ENCODE assay signal across 7 cellular contexts in the genomic region with DNA sequence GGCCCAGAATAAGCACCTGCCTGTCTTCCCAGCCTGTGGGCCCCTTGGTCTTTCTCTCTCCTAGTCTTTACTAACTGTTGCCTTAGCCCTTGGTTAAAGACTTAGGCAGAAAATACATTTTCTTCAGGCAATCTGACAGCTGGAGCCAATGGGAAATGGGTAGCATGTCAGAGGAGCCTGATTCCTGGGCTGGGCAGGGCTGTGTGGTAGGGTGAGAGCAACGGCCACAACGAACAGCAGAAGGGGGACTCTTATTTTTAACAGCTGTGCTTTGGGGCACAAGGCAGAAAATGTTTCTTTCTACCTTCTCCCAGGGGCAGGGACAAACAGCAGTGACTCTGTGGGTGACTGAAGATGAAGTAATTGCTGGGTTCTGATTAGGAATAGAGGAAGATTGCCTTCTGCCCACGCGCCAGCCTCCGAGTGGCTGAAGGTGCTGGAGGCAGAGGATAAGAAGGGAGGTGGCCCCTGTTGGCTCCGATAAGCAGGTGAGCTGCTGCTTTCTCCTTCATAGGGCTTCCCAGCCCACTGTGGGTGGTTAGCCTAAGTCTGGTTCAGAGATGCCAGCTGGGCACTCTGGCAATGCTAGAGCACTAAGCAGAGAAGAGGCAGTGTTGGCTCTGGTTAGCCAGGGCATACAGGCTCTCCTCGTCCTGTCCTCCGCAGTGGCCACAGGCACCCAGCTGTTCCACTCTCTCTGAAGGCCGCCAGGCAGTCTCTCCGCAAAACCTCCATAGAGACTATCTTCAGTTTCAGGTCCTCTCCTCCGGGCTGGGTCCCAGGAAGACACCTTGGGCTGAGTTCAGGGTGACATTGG. TPM values are rescaled to one million over a fixed set of nuclear protein-coding genes. Genes with fewer than 3 reads are reported as not detected.
DNase-seq lines count a peak whose midpoint lies in the region; ATAC-seq and TF ChIP-seq lines count a peak whose summit lies in the region.

No MANE protein-coding gene starts in this region.

- 6 to 7% methylated on average over 11 of the region's 11 CpGs for WGBS in ectodermal cell, 2 experiments

- no peaks in the 10 kb centered on the region for H3K79me2 ChIP-seq in OCI-LY7 (ENCODE audit: insufficient read depth, low read depth, low read length)

- no peaks in the 10 kb centered on the region for H3K9me2 ChIP-seq in OCI-LY7 (ENCODE audit: insufficient read depth, low read length)

- H3K4me1 ChIP-seq in OCI-LY7 (ENCODE audit: insufficient read depth, low read length, poor library complexity, severe bottlenecking): peaks cover 31% of the 10 kb centered on the region
- H3K4me1 ChIP-seq in ectodermal cell (ENCODE audit: control insufficient read depth, insufficient read depth, low read length): peaks cover 60% of the 10 kb centered on the region

- H4K20me1 ChIP-seq in OCI-LY7 (ENCODE audit: insufficient read depth, low read length): no peaks in the 10 kb centered on the region

- TF ChIP-seq CTCF in OCI-LY7 (conservative IDR thresholded peaks at IDR 0.05; ENCODE audit: low read length): no peak

- CTCF ChIA-PET in OCI-LY7 (lab: Charles Lee; ENCODE audit: unreplicated experiment): no interaction called here

- intact Hi-C loops in OCI-LY7 (cut with micrococcal nuclease; ENCODE audit: unreplicated experiment): loop anchor here (5.0 kb wide), 2 partner anchors 311 to 864 kb away; a partner anchor contains a TSS

- peak overlapping the region; percentile 92; the same call in 1 of the 2 replicates for H2AFZ ChIP-seq in OCI-LY7 (ENCODE audit: low read length)

- ATAC-seq in GM18511 (IDR thresholded peaks at IDR 0.05; ENCODE audit: unreplicated experiment): peak; percentile 36
- ATAC-seq in HG03565 (IDR thresholded peaks at IDR 0.05; ENCODE audit: unreplicated experiment): no peak
- no peak for ATAC-seq in HG03521 (IDR thresholded peaks at IDR 0.05; ENCODE audit: unreplicated experiment)

- BruUV-seq in OCI-LY7 (replicated peaks; lab: Mats Ljungman, UMichigan): no TSS peak

- H3K27ac ChIP-seq in OCI-LY7 (ENCODE audit: low read depth, low read length, poor library complexity, severe bottlenecking): no peak overlapping the region
- no peak overlapping the region for H3K27ac ChIP-seq in ectodermal cell (ENCODE audit: insufficient read depth, low read depth, low read length, poor library complexity, severe bottlenecking)

- peak overlapping the region; percentile 95 for H3K4me2 ChIP-seq in OCI-LY7 (ENCODE audit: low read length)

- H3K9me3 ChIP-seq in OCI-LY7 (ENCODE audit: low read length) (no peaks in the 10 kb centered on the region), ectodermal cell (ENCODE audit: control insufficient read depth, low read length) (no peaks in the 10 kb centered on the region)

- POLR2A ChIA-PET in OCI-LY7 (lab: Charles Lee): interaction anchor here (0.6 to 1.2 kb wide), 4 partner anchors 8 to 190 kb away, joined by 3 to 4 read pairs (median 3); no protein-coding TSS in a partner anchor

- H3K36me3 ChIP-seq in OCI-LY7 (ENCODE audit: insufficient read depth, low read length) (no peaks in the 10 kb centered on the region), ectodermal cell (ENCODE audit: control insufficient read depth, insufficient read depth, low read length) (no peaks in the 10 kb centered on the region)

- H3K4me3 ChIP-seq in OCI-LY7 (ENCODE audit: low read depth, low read length, poor library complexity, severe bottlenecking) (peak overlapping the region; percentile 65), ectodermal cell (ENCODE audit: insufficient read depth, low read depth, low read length) (peak overlapping the region; percentile 39)

- DNase-seq in OCI-LY7 (ENCODE audit: low spot score) (no peak), pons (ENCODE audit: low spot score) (peak; percentile 31), HPDE6-E6E7 (ENCODE audit: extremely low spot score) (no peak)

- H3K27me3 ChIP-seq in ectodermal cell (ENCODE audit: control insufficient read depth, insufficient read depth, low read length, poor library complexity, severe bottlenecking): no peaks in the 10 kb centered on the region

RNA-seq across cellular contexts. Expression of a gene that starts 1.5 kb away (rescaled TPM):
- 0.54 and 0.85 TPM in 2 replicates for total RNA-seq in OCI-LY7 (2014; rRNA removed; shearing (Covaris generic))
- 0.52 and 0.55 TPM in 2 replicates for total RNA-seq in OCI-LY7 (2022)
- not detected for polyA plus RNA-seq in ectodermal cell (2013, experiment 1 of 4)
- 0.41 TPM for polyA plus RNA-seq in ectodermal cell (2013, experiment 2 of 4)
- 0.16 TPM for polyA plus RNA-seq in ectodermal cell (2013, experiment 3 of 4)
- 0.16 TPM for polyA plus RNA-seq in ectodermal cell (2013, experiment 4 of 4)

RNA-seq across cellular contexts. Expression of a gene that starts 9.4 kb away (rescaled TPM):
- total RNA-seq in OCI-LY7 (2014; rRNA removed; shearing (Covaris generic)): 18.3 and 18.5 TPM in 2 replicates
- total RNA-seq in OCI-LY7 (2022): 18.1 and 20.8 TPM in 2 replicates
- polyA plus RNA-seq in ectodermal cell (2013, experiment 1 of 4): 26.7 TPM
- 21.1 TPM for polyA plus RNA-seq in ectodermal cell (2013, experiment 2 of 4)
- polyA plus RNA-seq in ectodermal cell (2013, experiment 3 of 4): 19.2 TPM
- 19.0 TPM for polyA plus RNA-seq in ectodermal cell (2013, experiment 4 of 4)

RNA-seq across cellular contexts. Expression of a gene that starts 19.7 kb away (rescaled TPM):
- total RNA-seq in OCI-LY7 (2014; rRNA removed; shearing (Covaris generic)): 23.4 and 27.5 TPM in 2 replicates
- 46.1 and 57.4 TPM in 2 replicates for total RNA-seq in OCI-LY7 (2022)
- 34.4 TPM for polyA plus RNA-seq in ectodermal cell (2013, experiment 1 of 4)
- 37.4 TPM for polyA plus RNA-seq in ectodermal cell (2013, experiment 2 of 4)
- polyA plus RNA-seq in ectodermal cell (2013, experiment 3 of 4): 27.3 TPM
- polyA plus RNA-seq in ectodermal cell (2013, experiment 4 of 4): 27.5 TPM

RNA-seq across cellular contexts. Expression of a gene that starts 50.7 kb away (rescaled TPM):
- not detected in 2 replicates for total RNA-seq in OCI-LY7 (2014; rRNA removed; shearing (Covaris generic))
- not detected in 2 replicates for total RNA-seq in OCI-LY7 (2022)
- polyA plus RNA-seq in ectodermal cell (2013, experiment 1 of 4): 110 TPM
- polyA plus RNA-seq in ectodermal cell (2013, experiment 2 of 4): 98.4 TPM
- polyA plus RNA-seq in ectodermal cell (2013, experiment 3 of 4): 111 TPM
- polyA plus RNA-seq in ectodermal cell (2013, experiment 4 of 4): 127 TPM
